In the genomic region with DNA sequence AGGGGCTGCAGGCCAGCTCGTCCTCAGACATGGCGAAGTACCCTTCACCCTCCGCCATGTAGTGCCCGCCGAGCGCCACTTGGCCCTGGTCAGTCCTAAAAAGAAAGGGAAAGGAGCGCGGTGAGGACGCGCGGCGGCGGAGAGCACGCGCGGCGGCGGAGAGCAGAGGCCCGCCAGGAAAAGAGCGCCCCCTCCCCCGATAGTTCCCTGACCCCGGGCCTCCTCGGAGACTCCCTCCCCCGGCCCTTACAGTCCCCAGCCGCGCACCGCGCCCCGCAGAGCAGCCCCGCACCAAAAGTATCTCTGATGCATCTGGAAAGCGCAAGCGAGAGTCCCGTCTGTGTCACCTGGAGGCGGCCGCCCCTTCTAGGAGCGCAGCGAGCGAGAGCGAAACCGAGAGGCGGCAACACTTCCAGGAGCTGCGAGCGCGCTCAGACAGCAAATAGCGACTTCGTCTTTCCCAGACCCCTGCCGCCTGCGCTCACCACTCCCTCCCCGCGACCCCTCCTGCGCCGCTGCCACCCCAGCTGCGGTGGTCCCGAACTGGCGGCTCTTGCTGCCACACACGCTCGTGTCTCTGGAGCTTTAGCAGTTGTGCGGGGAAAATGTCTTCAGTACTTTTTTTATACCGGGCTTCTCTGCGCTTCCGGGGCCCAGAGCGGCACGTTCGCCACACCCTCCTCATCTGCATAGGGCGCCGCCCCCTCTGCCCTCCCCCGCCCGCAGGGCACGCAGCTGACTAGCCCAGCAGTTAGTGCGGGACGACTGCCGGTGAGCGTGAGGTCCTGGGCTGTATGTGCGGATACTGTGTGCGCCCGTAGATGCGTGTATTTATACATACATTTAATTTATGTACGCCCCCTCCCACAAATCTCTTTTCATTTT, we compare ENCODE assay signal across 1 cellular context.
TF ChIP-seq lines count a peak whose summit lies in the region.

TSS of gene TENT5A (minus strand) at position 598 of the 885 bp plus-strand sequence. CDS start at position 58, 540 bp downstream.

TF ChIP-seq in HepG2, 621 proteins besides CTCF, POLR2A, EP300 and RAD21 (continued from another document and continues in another):
- TF ChIP-seq, protein P1, sequence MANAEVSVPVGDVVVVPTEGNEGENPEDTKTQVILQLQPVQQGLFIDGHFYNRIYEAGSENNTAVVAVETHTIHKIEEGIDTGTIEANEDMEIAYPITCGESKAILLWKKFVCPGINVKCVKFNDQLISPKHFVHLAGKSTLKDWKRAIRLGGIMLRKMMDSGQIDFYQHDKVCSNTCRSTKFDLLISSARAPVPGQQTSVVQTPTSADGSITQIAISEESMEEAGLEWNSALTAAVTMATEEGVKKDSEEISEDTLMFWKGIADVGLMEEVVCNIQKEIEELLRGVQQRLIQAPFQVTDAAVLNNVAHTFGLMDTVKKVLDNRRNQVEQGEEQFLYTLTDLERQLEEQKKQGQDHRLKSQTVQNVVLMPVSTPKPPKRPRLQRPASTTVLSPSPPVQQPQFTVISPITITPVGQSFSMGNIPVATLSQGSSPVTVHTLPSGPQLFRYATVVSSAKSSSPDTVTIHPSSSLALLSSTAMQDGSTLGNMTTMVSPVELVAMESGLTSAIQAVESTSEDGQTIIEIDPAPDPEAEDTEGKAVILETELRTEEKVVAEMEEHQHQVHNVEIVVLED (CRISPR knock-in tag; IDR thresholded peaks at IDR 0.05; ENCODE audit: borderline replicate concordance) = 0 out of 2 replicates have a peak, but pooled peaks have one; percentile 14
- TF ChIP-seq ZNF343 (CRISPR knock-in tag; IDR thresholded peaks at IDR 0.05) (no peak), REPIN1 (CRISPR knock-in tag; IDR thresholded peaks at IDR 0.05; ENCODE audit: borderline replicate concordance, low read depth) (no peak; the same call in 1 of the 2 replicates), HNF1B (CRISPR knock-in tag; IDR thresholded peaks at IDR 0.05) (no peak), ZNF354B (CRISPR knock-in tag; IDR thresholded peaks at IDR 0.05) (no peak), FOXP1 (IDR thresholded peaks at IDR 0.05) (no peak), FOXP1 (CRISPR knock-in tag; IDR thresholded peaks at IDR 0.05) (no peak), HMGA1 (CRISPR knock-in tag; conservative IDR thresholded peaks at IDR 0.05) (no peak), ZSCAN12 (CRISPR knock-in tag; IDR thresholded peaks at IDR 0.05) (no peak), HNRNPUL1 (IDR thresholded peaks at IDR 0.05; ENCODE audit: low read depth, low read length) (no peak), CBX5 (CRISPR knock-in tag; IDR thresholded peaks at IDR 0.05; ENCODE audit: borderline replicate concordance) (no peak), TGIF2 (CRISPR knock-in tag; IDR thresholded peaks at IDR 0.05) (no peak; the same call in 1 of the 2 replicates), ZNF441 (CRISPR knock-in tag; IDR thresholded peaks at IDR 0.05; ENCODE audit: borderline replicate concordance) (no peak), MXD4 (CRISPR knock-in tag; IDR thresholded peaks at IDR 0.05) (no peak), DPF2 (CRISPR knock-in tag; IDR thresholded peaks at IDR 0.05; ENCODE audit: borderline replicate concordance, low read depth) (no peak), NCOA1 (CRISPR knock-in tag; IDR thresholded peaks at IDR 0.05) (no peak), ATM (IDR thresholded peaks at IDR 0.05; ENCODE audit: borderline replicate concordance) (no peak), ZFY (CRISPR knock-in tag; IDR thresholded peaks at IDR 0.05) (peak; percentile 74), ZNF839 (CRISPR knock-in tag; IDR thresholded peaks at IDR 0.05; ENCODE audit: borderline replicate concordance) (no peak), MLLT10 (CRISPR knock-in tag; IDR thresholded peaks at IDR 0.05) (no peak), PRDM4 (CRISPR knock-in tag; IDR thresholded peaks at IDR 0.05; ENCODE audit: borderline replicate concordance) (no peak), SNAPC4 (CRISPR knock-in tag; IDR thresholded peaks at IDR 0.05) (peak; percentile 97), ZNF432 (CRISPR knock-in tag; IDR thresholded peaks at IDR 0.05; ENCODE audit: borderline replicate concordance) (no peak), ZFP91 (CRISPR knock-in tag; IDR thresholded peaks at IDR 0.05; ENCODE audit: borderline replicate concordance) (no peak; the same call in 1 of the 2 replicates), ZNF3 (CRISPR knock-in tag; IDR thresholded peaks at IDR 0.05) (no peak), ZNF576 (CRISPR knock-in tag; IDR thresholded peaks at IDR 0.05) (no peak), ZNF383 (CRISPR knock-in tag; IDR thresholded peaks at IDR 0.05; ENCODE audit: borderline replicate concordance) (no peak), ZSCAN21 (CRISPR knock-in tag; IDR thresholded peaks at IDR 0.05; ENCODE audit: borderline replicate concordance) (no peak), MIXL1 (CRISPR knock-in tag; IDR thresholded peaks at IDR 0.05) (no peak), ZNF878 (CRISPR knock-in tag; IDR thresholded peaks at IDR 0.05) (no peak; the same call in 1 of the 2 replicates), NFE2L1 (CRISPR knock-in tag; IDR thresholded peaks at IDR 0.05; ENCODE audit: borderline replicate concordance) (no peak), HOXA9 (CRISPR knock-in tag; IDR thresholded peaks at IDR 0.05; ENCODE audit: borderline replicate concordance) (no peak), AHR (CRISPR knock-in tag; IDR thresholded peaks at IDR 0.05) (peak; percentile 23; the same call in 1 of the 2 replicates), NFRKB (IDR thresholded peaks at IDR 0.05) (no peak), NPAS2 (CRISPR knock-in tag; IDR thresholded peaks at IDR 0.05; ENCODE audit: borderline replicate concordance) (no peak), CEBPG (CRISPR knock-in tag; IDR thresholded peaks at IDR 0.05) (no peak), MAFK (conservative IDR thresholded peaks at IDR 0.05 in 1 of 2, IDR thresholded peaks at IDR 0.05 in 1 of 2; ENCODE audit: low read length in 2 of 2) (no peak)
- TF ChIP-seq, protein P2, sequence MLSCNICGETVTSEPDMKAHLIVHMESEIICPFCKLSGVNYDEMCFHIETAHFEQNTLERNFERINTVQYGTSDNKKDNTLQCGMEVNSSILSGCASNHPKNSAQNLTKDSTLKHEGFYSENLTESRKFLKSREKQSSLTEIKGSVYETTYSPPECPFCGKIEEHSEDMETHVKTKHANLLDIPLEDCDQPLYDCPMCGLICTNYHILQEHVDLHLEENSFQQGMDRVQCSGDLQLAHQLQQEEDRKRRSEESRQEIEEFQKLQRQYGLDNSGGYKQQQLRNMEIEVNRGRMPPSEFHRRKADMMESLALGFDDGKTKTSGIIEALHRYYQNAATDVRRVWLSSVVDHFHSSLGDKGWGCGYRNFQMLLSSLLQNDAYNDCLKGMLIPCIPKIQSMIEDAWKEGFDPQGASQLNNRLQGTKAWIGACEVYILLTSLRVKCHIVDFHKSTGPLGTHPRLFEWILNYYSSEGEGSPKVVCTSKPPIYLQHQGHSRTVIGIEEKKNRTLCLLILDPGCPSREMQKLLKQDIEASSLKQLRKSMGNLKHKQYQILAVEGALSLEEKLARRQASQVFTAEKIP (CRISPR knock-in tag; IDR thresholded peaks at IDR 0.05; ENCODE audit: borderline replicate concordance) = no peak
- TF ChIP-seq, protein P3, sequence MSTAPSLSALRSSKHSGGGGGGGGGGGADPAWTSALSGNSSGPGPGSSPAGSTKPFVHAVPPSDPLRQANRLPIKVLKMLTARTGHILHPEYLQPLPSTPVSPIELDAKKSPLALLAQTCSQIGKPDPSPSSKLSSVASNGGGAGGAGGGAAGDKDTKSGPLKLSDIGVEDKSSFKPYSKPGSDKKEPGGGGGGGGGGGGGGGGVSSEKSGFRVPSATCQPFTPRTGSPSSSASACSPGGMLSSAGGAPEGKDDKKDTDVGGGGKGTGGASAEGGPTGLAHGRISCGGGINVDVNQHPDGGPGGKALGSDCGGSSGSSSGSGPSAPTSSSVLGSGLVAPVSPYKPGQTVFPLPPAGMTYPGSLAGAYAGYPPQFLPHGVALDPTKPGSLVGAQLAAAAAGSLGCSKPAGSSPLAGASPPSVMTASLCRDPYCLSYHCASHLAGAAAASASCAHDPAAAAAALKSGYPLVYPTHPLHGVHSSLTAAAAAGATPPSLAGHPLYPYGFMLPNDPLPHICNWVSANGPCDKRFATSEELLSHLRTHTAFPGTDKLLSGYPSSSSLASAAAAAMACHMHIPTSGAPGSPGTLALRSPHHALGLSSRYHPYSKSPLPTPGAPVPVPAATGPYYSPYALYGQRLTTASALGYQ (CRISPR knock-in tag; IDR thresholded peaks at IDR 0.05) = no peak
- TF ChIP-seq, protein P4, sequence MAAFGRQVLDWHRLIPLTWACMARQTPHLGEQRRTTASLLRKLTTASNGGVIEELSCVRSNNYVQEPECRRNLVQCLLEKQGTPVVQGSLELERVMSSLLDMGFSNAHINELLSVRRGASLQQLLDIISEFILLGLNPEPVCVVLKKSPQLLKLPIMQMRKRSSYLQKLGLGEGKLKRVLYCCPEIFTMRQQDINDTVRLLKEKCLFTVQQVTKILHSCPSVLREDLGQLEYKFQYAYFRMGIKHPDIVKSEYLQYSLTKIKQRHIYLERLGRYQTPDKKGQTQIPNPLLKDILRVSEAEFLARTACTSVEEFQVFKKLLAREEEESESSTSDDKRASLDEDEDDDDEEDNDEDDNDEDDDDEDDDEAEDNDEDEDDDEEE (CRISPR knock-in tag; IDR thresholded peaks at IDR 0.05) = no peak
- TF ChIP-seq, protein P5, sequence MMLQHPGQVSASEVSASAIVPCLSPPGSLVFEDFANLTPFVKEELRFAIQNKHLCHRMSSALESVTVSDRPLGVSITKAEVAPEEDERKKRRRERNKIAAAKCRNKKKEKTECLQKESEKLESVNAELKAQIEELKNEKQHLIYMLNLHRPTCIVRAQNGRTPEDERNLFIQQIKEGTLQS (CRISPR knock-in tag; IDR thresholded peaks at IDR 0.05) = no peak
